In genomic region chr20:40991181-40991889, GRCh38 we compare ENCODE assay signal across 8 cellular contexts. TPM values are rescaled to one million over a fixed set of nuclear protein-coding genes. Genes with fewer than 3 reads are reported as not detected.
DNase-seq lines count a peak whose midpoint lies in the region; ATAC-seq and TF ChIP-seq lines count a peak whose summit lies in the region.

No MANE protein-coding gene starts in this region.

- no peak overlapping the region for H3K4me3 ChIP-seq in esophagus squamous epithelium
- H3K4me3 ChIP-seq in coronary artery = no peak overlapping the region

- TF ChIP-seq POLR2A in GM18526 (IDR thresholded peaks at IDR 0.05; ENCODE audit: extremely low read depth, insufficient read length) = peak; percentile 70
- peak in 1 of 4 donors; percentile 35 for TF ChIP-seq POLR2A in esophagus squamous epithelium (IDR thresholded peaks at IDR 0.05)

- H3K27ac ChIP-seq in esophagus squamous epithelium = peak overlapping the region; percentile 26 to 57 (median 37)
- H3K27ac ChIP-seq in coronary artery = no peak overlapping the region

- intact Hi-C loops in esophagus squamous epithelium (cut with DNase I) = no loop called here

- no peaks in the 10 kb centered on the region for H3K9me3 ChIP-seq in esophagus squamous epithelium

- peak; percentile 98 to 99 for DNase-seq in AML-193 (lab: John Stamatoyannopoulos, UW)
- DNase-seq in NOMO-1 treated with DMSO at 0.1 percent for 48 hours (lab: John Stamatoyannopoulos, UW; ENCODE audit: unreplicated experiment) = peak; percentile 99
- no peak for DNase-seq in esophagus squamous epithelium (lab: John Stamatoyannopoulos, UW)
- peak; percentile 31 for DNase-seq in stimulated activated naive CD8-positive, alpha-beta T cell treated with anti-CD3 and anti-CD28 coated beads, Interleukin-15, Interleukin-2, amounts not matched to agents 100 U/mL and 50 U/mL, for 24 hours
- no peak for DNase-seq in T1000 (lab: John Stamatoyannopoulos, UW)
- DNase-seq in coronary artery (ENCODE audit: low spot score) = no peak

- TF ChIP-seq CTCF in esophagus squamous epithelium (IDR thresholded peaks at IDR 0.05) (no peak), coronary artery (IDR thresholded peaks at IDR 0.05) (no peak)

- no peaks in the 10 kb centered on the region for H3K27me3 ChIP-seq in esophagus squamous epithelium

- 53 to 71% methylated on average over 2 of the region's 2 CpGs for WGBS in esophagus squamous epithelium, 2 donors

- peak; percentile 92 for ATAC-seq in HG02852 (IDR thresholded peaks at IDR 0.05; ENCODE audit: unreplicated experiment)
- ATAC-seq in stimulated activated naive CD8-positive, alpha-beta T cell treated with anti-CD3 and anti-CD28 coated beads, Interleukin-15, Interleukin-2, amounts not matched to agents 100 U/mL and 50 U/mL, for 24 hours = peak; percentile 53

- H3K36me3 ChIP-seq in esophagus squamous epithelium = no peaks in the 10 kb centered on the region

- H3K4me1 ChIP-seq in esophagus squamous epithelium = peaks cover 9 to 24% (median 13%) of the 10 kb centered on the region in 3 donors

RNA-seq across cellular contexts. Expression of gene TOP1, which starts 37.3 kb away (rescaled TPM):
- 10 to 100 TPM; 23.1 to 49.9 (median 31.6) TPM for total RNA-seq in esophagus squamous epithelium

Comparison
In these comparisons a context has a peak if more than half of its experiments do, and no peak if none do; other contexts are left out.
1. DNase-seq: peak in AML-193 (2 of 2), NOMO-1 treated with DMSO at 0.1 percent for 48 hours (single experiment) and stimulated activated naive CD8-positive, alpha-beta T cell treated with anti-CD3 and anti-CD28 coated beads, Interleukin-15, Interleukin-2, amounts not matched to agents 100 U/mL and 50 U/mL, for 24 hours (single experiment); none in esophagus squamous epithelium (single experiment), T1000 (single experiment) and coronary artery (single experiment).
2. H3K27ac ChIP-seq: peak in esophagus squamous epithelium (4 of 4); none in coronary artery (0 of 2).